In the genomic region with DNA sequence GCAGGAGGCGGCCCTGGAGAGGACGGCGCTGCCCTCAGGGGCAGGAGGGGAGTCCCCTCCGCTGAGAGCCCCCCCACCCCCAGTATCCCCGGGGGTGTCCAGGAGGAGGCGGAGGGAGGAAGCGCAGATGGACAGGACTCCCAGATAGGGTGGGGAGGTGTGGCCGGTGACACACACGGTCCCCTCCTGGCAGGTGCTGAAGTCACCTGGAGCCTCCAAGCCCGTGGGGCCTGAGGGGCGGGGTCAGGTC, we compare ENCODE assay signal across 8 cellular contexts. TPM values are rescaled to one million over a fixed set of nuclear protein-coding genes. Genes with fewer than 3 reads are reported as not detected.
DNase-seq lines count a peak whose midpoint lies in the region; ATAC-seq and TF ChIP-seq lines count a peak whose summit lies in the region.

No MANE protein-coding gene starts in this region.

- H4K91ac ChIP-seq in mesenchymal stem cell (ENCODE audit: low read length) = no peak overlapping the region

- WGBS in heart right ventricle, 2 donors = 13 to 16% methylated on average over 11 of the region's 11 CpGs
- WGBS in mesenchymal stem cell = 10% methylated on average over 8 of the region's 11 CpGs

- no peak overlapping the region for H2BK5ac ChIP-seq in mesenchymal stem cell (ENCODE audit: low read depth, low read length, poor library complexity, severe bottlenecking)

- H2AK5ac ChIP-seq in mesenchymal stem cell (ENCODE audit: low read length, severe bottlenecking) = no peak overlapping the region

- H3K4me1 ChIP-seq in heart right ventricle (peaks cover 10 to 28% (median 26%) of the 10 kb centered on the region in 9 donors), mesenchymal stem cell (ENCODE audit: control insufficient read depth, insufficient read depth, low read depth, low read length) (peaks cover 25% of the 10 kb centered on the region)

- no peak overlapping the region for H3K18ac ChIP-seq in mesenchymal stem cell (ENCODE audit: low read depth in 1 of 2, low read length in 2 of 2)

- H3K79me1 ChIP-seq in mesenchymal stem cell (replicated peaks; ENCODE audit: low read length, poor library complexity, severe bottlenecking) = peaks cover 3% of the 10 kb centered on the region

- no peak overlapping the region for H2BK120ac ChIP-seq in mesenchymal stem cell (ENCODE audit: low read depth, low read length)

- TF ChIP-seq CTCF in heart right ventricle (IDR thresholded peaks at IDR 0.05) (no peak), brain microvascular endothelial cell (IDR thresholded peaks at IDR 0.05; ENCODE audit: low read depth, low read length, missing control alignments) (no peak)

- intact Hi-C loops in heart right ventricle (cut with DNase I) = loop anchor here in 1 of 10 donors (10.0 kb wide), 1 partner anchor 83 kb away; a partner anchor contains a TSS
- intact Hi-C loops in cardiac septum (cut with DNase I) = no loop called here

- H3K27me3 ChIP-seq in heart right ventricle (peaks cover 0 to 23% (median 10%) of the 10 kb centered on the region in 7 donors), brain microvascular endothelial cell (replicated peaks) (no peaks in the 10 kb centered on the region), mesenchymal stem cell (ENCODE audit: control insufficient read depth in 1 of 2, insufficient read depth in 1 of 2, low read length in 2 of 2) (peaks cover 0 to 19% of the 10 kb centered on the region in 2 experiments)

- H3K4ac ChIP-seq in mesenchymal stem cell (ENCODE audit: low read depth in 1 of 2, low read length in 2 of 2) = no peak overlapping the region

- no peak overlapping the region for H2BK15ac ChIP-seq in mesenchymal stem cell (ENCODE audit: low read depth, poor library complexity, severe bottlenecking)

- H2BK12ac ChIP-seq in mesenchymal stem cell (ENCODE audit: low read length in 2 of 2) = no peak overlapping the region

- H3K9me3 ChIP-seq in heart right ventricle (no peaks in the 10 kb centered on the region), mesenchymal stem cell (ENCODE audit: control insufficient read depth, low read length) (no peaks in the 10 kb centered on the region)

- H3K23ac ChIP-seq in mesenchymal stem cell (ENCODE audit: low read length in 2 of 2) = no peak overlapping the region

- H3K27ac ChIP-seq in heart right ventricle (peak overlapping the region in 5 of 10 donors; percentile 9 to 62 (median 26)), brain microvascular endothelial cell (no peak overlapping the region), mesenchymal stem cell (ENCODE audit: low read length, poor library complexity, severe bottlenecking) (no peak overlapping the region)

- ATAC-seq in heart right ventricle (peak in 3 of 8 donors; percentile 2 to 6 (median 5)), GM21576 (IDR thresholded peaks at IDR 0.05; ENCODE audit: unreplicated experiment) (no peak), HG02763 (IDR thresholded peaks at IDR 0.05; ENCODE audit: unreplicated experiment) (no peak), GM21390 (IDR thresholded peaks at IDR 0.05; ENCODE audit: unreplicated experiment) (no peak)

- no peak for DNase-seq in heart right ventricle
- no peak for DNase-seq in cardiac septum (ENCODE audit: low spot score)
- DNase-seq in brain microvascular endothelial cell = no peak
- no peak for DNase-seq in mesenchymal stem cell
- no peak for DNase-seq in HCEC 1CT

- H3K36me3 ChIP-seq in heart right ventricle (no peaks in the 10 kb centered on the region), brain microvascular endothelial cell (replicated peaks) (no peaks in the 10 kb centered on the region), mesenchymal stem cell (ENCODE audit: control insufficient read depth in 1 of 2, insufficient read depth in 2 of 2, low read depth in 1 of 2, low read length in 2 of 2) (peaks cover 0 to 4% of the 10 kb centered on the region in 2 experiments)

- H2AFZ ChIP-seq in mesenchymal stem cell (ENCODE audit: low read depth, low read length) = no peak overlapping the region

- no peak overlapping the region for H3K14ac ChIP-seq in mesenchymal stem cell (ENCODE audit: low read length in 2 of 2)

- H3K4me2 ChIP-seq in mesenchymal stem cell (ENCODE audit: low read length, poor library complexity, severe bottlenecking) = peak overlapping the region; percentile 52

- H3K9ac ChIP-seq in mesenchymal stem cell (ENCODE audit: low read length) = no peak overlapping the region

- H4K8ac ChIP-seq in mesenchymal stem cell (ENCODE audit: low read length) = no peak overlapping the region

- in situ Hi-C loops in brain microvascular endothelial cell (cut with HindIII; ENCODE audit: low pct_ligation_motif_present, low sequenced_read_pairs) = no loop called here

- H3K4me3 ChIP-seq in heart right ventricle (peak overlapping the region in 9 of 10 donors; percentile 47 to 75 (median 64)), brain microvascular endothelial cell (ENCODE audit: low read depth, low read length) (peak overlapping the region; percentile 38), mesenchymal stem cell (ENCODE audit: insufficient read depth in 1 of 2, low read depth in 1 of 2, low read length in 2 of 2) (peak overlapping the region; percentile 69)

RNA-seq across cellular contexts. Expression of a gene that starts 1.4 kb away (rescaled TPM):
- 1 to 10 TPM; 1.7 to 9.9 (median 3.9) TPM for total RNA-seq in heart right ventricle
- polyA plus RNA-seq in heart right ventricle = 1 to 10 TPM; 9.7 TPM
- 8.8 TPM for total RNA-seq in cardiac septum
- 11.7 TPM for polyA plus RNA-seq in mesenchymal stem cell (2013, experiment 1 of 2)
- polyA plus RNA-seq in mesenchymal stem cell (2013, experiment 2 of 2) = 12.0 TPM

RNA-seq across cellular contexts. Expression of a gene that starts 6.2 kb away (rescaled TPM):
- 10 to 100 TPM in 5 of 10 donors, 1 to 10 TPM in 5; 6.1 to 14.5 (median 10.3) TPM for total RNA-seq in heart right ventricle
- 10 to 100 TPM in 1 of 2 donors, 1 to 10 TPM in 1; 5.3 to 18.8 TPM for polyA plus RNA-seq in heart right ventricle
- 10.5 TPM for total RNA-seq in cardiac septum
- polyA plus RNA-seq in mesenchymal stem cell (2013, experiment 1 of 2) = 9.2 TPM
- polyA plus RNA-seq in mesenchymal stem cell (2013, experiment 2 of 2) = 9.3 TPM

RNA-seq across cellular contexts. Expression of a gene that starts 25.0 kb away (rescaled TPM):
- total RNA-seq in heart right ventricle (1 to 10 TPM; 4.9 to 7.5 (median 5.8) TPM), cardiac septum (6.8 TPM)
- 1 to 10 TPM; 6.0 to 8.2 TPM for polyA plus RNA-seq in heart right ventricle
- 6.6 TPM for polyA plus RNA-seq in mesenchymal stem cell (2013, experiment 1 of 2)
- 6.7 TPM for polyA plus RNA-seq in mesenchymal stem cell (2013, experiment 2 of 2)

RNA-seq across cellular contexts. Expression of a gene that starts 44.6 kb away (rescaled TPM):
- total RNA-seq in heart right ventricle (1 to 10 TPM in 4 of 10 donors, under 1 TPM in 6; 0.26 to 5.1 (median 0.57) TPM), cardiac septum (not detected)
- 10 to 100 TPM; 11.7 to 12.5 TPM for polyA plus RNA-seq in heart right ventricle
- 23.7 TPM for polyA plus RNA-seq in mesenchymal stem cell (2013, experiment 1 of 2)
- polyA plus RNA-seq in mesenchymal stem cell (2013, experiment 2 of 2) = 23.9 TPM

RNA-seq across cellular contexts. Expression of a gene that starts 55.9 kb away (rescaled TPM):
- total RNA-seq in heart right ventricle = 10 to 100 TPM; 34.9 to 51.6 (median 38.8) TPM
- polyA plus RNA-seq in heart right ventricle = 10 to 100 TPM; 43.2 to 59.1 TPM
- 40.3 TPM for total RNA-seq in cardiac septum
- polyA plus RNA-seq in mesenchymal stem cell (2013, experiment 1 of 2) = 13.5 TPM
- 14.0 TPM for polyA plus RNA-seq in mesenchymal stem cell (2013, experiment 2 of 2)
